1 cellular context compared by ENCODE assay signal in the genomic region with DNA sequence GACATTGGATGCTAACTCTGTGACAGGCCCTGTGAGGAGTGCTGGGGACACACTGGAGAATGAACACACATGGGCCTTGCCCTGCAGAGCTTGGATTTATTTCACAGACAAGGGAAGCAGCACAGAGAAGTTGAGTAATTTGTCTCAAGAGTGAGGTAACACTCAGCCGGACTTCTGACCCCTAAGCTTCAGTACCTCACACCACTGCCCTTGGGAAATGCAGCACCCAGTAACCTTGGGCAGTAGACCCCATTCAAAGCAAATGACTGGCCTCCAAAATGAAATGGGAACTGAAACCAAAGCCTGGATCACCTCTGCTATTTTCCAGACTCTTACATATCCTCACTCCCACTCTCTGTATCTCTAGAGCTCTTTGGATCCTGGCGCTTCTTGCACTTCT.
TF ChIP-seq lines count a peak whose summit lies in the region.

No MANE protein-coding gene starts in this region.

TF ChIP-seq in HepG2, 621 proteins besides CTCF, POLR2A, EP300 and RAD21 (continued from another document and continues in another):
- TF ChIP-seq ZNF407 (CRISPR knock-in tag; IDR thresholded peaks at IDR 0.05; ENCODE audit: not compliant biosample characterization) (no peak), HNF1A (IDR thresholded peaks at IDR 0.05; ENCODE audit: low read depth) (no peak), HNF1A (CRISPR knock-in tag; IDR thresholded peaks at IDR 0.05; ENCODE audit: borderline replicate concordance) (no peak), REXO4 (CRISPR knock-in tag; IDR thresholded peaks at IDR 0.05; ENCODE audit: borderline replicate concordance) (no peak), CENPX (CRISPR knock-in tag; IDR thresholded peaks at IDR 0.05) (no peak), NR1H2 (CRISPR knock-in tag; IDR thresholded peaks at IDR 0.05; ENCODE audit: borderline replicate concordance, low read depth) (no peak), SPEN (CRISPR knock-in tag; IDR thresholded peaks at IDR 0.05; ENCODE audit: low read depth) (no peak), CCAR2 (optimal IDR thresholded peaks at IDR 0.05; ENCODE audit: low read depth, low read length) (no peak), SCMH1 (CRISPR knock-in tag; IDR thresholded peaks at IDR 0.05; ENCODE audit: borderline replicate concordance) (no peak), ZNF839 (CRISPR knock-in tag; IDR thresholded peaks at IDR 0.05; ENCODE audit: borderline replicate concordance) (no peak), ZC3H13 (CRISPR knock-in tag; IDR thresholded peaks at IDR 0.05) (no peak), ATRX (CRISPR knock-in tag; IDR thresholded peaks at IDR 0.05; ENCODE audit: borderline replicate concordance) (no peak), ZFP91 (CRISPR knock-in tag; IDR thresholded peaks at IDR 0.05; ENCODE audit: borderline replicate concordance) (no peak), SRSF4 (IDR thresholded peaks at IDR 0.05; ENCODE audit: low read depth, low read length, poor library complexity, severe bottlenecking) (no peak), ZNF746 (CRISPR knock-in tag; IDR thresholded peaks at IDR 0.05) (no peak), ZNF775 (CRISPR knock-in tag; IDR thresholded peaks at IDR 0.05; ENCODE audit: borderline replicate concordance) (no peak), KLF12 (CRISPR knock-in tag; IDR thresholded peaks at IDR 0.05; ENCODE audit: borderline replicate concordance) (no peak), TGIF2 (CRISPR knock-in tag; IDR thresholded peaks at IDR 0.05) (no peak), FOXK1 (CRISPR knock-in tag; IDR thresholded peaks at IDR 0.05; ENCODE audit: borderline replicate concordance, low read depth) (no peak), ZNF792 (CRISPR knock-in tag; IDR thresholded peaks at IDR 0.05) (no peak), ZHX2 (IDR thresholded peaks at IDR 0.05; ENCODE audit: low read depth) (no peak), ZHX2 (CRISPR knock-in tag; IDR thresholded peaks at IDR 0.05; ENCODE audit: borderline replicate concordance) (no peak), SYNCRIP (IDR thresholded peaks at IDR 0.05; ENCODE audit: insufficient read depth, low read depth, low read length) (no peak), NRL (CRISPR knock-in tag; IDR thresholded peaks at IDR 0.05; ENCODE audit: borderline replicate concordance) (no peak), ZNF205 (CRISPR knock-in tag; IDR thresholded peaks at IDR 0.05) (peak; percentile 21; the same call in 1 of the 2 replicates), MTF1 (CRISPR knock-in tag; IDR thresholded peaks at IDR 0.05) (no peak), HDAC2 (CRISPR knock-in tag; IDR thresholded peaks at IDR 0.05) (peak; percentile 76), ZNF703 (CRISPR knock-in tag; IDR thresholded peaks at IDR 0.05; ENCODE audit: borderline replicate concordance) (no peak), ETV5 (CRISPR knock-in tag; IDR thresholded peaks at IDR 0.05; ENCODE audit: borderline replicate concordance) (no peak; the same call in 1 of the 2 replicates), ARID2 (CRISPR knock-in tag; IDR thresholded peaks at IDR 0.05; ENCODE audit: borderline replicate concordance) (no peak), NFYB (CRISPR knock-in tag; IDR thresholded peaks at IDR 0.05) (no peak), ZNF180 (CRISPR knock-in tag; IDR thresholded peaks at IDR 0.05; ENCODE audit: borderline replicate concordance, low read depth) (no peak), RFX3 (CRISPR knock-in tag; IDR thresholded peaks at IDR 0.05) (no peak), ZSCAN9 (CRISPR knock-in tag; IDR thresholded peaks at IDR 0.05; ENCODE audit: borderline replicate concordance) (no peak), ZNF329 (CRISPR knock-in tag; IDR thresholded peaks at IDR 0.05; ENCODE audit: low read depth) (no peak), KAT8 (CRISPR knock-in tag; IDR thresholded peaks at IDR 0.05) (peak; percentile 46; the same call in 1 of the 2 replicates), ZNF501 (CRISPR knock-in tag; IDR thresholded peaks at IDR 0.05) (no peak)
- TF ChIP-seq, protein P1, sequence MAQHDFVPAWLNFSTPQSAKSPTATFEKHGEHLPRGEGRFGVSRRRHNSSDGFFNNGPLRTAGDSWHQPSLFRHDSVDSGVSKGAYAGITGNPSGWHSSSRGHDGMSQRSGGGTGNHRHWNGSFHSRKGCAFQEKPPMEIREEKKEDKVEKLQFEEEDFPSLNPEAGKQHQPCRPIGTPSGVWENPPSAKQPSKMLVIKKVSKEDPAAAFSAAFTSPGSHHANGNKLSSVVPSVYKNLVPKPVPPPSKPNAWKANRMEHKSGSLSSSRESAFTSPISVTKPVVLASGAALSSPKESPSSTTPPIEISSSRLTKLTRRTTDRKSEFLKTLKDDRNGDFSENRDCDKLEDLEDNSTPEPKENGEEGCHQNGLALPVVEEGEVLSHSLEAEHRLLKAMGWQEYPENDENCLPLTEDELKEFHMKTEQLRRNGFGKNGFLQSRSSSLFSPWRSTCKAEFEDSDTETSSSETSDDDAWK (CRISPR knock-in tag; IDR thresholded peaks at IDR 0.05): no peak
- TF ChIP-seq, protein P2, sequence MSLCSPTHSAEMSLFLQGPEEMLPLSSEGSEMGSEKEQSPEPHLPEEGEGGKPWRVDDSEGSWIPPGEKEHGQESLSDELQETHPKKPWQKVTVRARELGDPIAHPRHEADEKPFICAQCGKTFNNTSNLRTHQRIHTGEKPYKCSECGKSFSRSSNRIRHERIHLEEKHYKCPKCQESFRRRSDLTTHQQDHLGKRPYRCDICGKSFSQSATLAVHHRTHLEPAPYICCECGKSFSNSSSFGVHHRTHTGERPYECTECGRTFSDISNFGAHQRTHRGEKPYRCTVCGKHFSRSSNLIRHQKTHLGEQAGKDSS (CRISPR knock-in tag; IDR thresholded peaks at IDR 0.05; ENCODE audit: borderline replicate concordance, low read depth): no peak
